ENCODE assay signal across 8 cellular contexts in genomic region chr1:109483658-109484518, GRCh38. TPM values are rescaled to one million over a fixed set of nuclear protein-coding genes. Genes with fewer than 3 reads are reported as not detected.
DNase-seq lines count a peak whose midpoint lies in the region; ATAC-seq and FAIRE-seq lines count a peak whose summit lies in the region.

TSS of gene ATXN7L2 (plus strand) at chr1:109483905. CDS start at chr1:109483954, 49 bp downstream.

- peaks cover 18% of the 10 kb centered on the region for H3K36me3 Mint-ChIP-seq in effector memory CD8-positive, alpha-beta T cell (ENCODE audit: insufficient read depth)

- peak; percentile 26 for FAIRE-seq in HTR-8/SVneo (lab: Jason Lieb, UNC)

- peak within 1 kb of the TSS; percentile 90 to 92 for H3K27ac Mint-ChIP-seq in effector memory CD8-positive, alpha-beta T cell

- peak within 1 kb of the TSS; percentile 93 to 98 for H3K4me3 Mint-ChIP-seq in effector memory CD8-positive, alpha-beta T cell

- H3K27me3 Mint-ChIP-seq in effector memory CD8-positive, alpha-beta T cell = peaks cover 9 to 21% of the 10 kb centered on the region in 2 donors

- peaks cover 18 to 27% of the 10 kb centered on the region in 2 donors for H3K4me1 Mint-ChIP-seq in effector memory CD8-positive, alpha-beta T cell (ENCODE audit: low read depth in 2 of 2)

- DNase-seq in COLO829 (ENCODE audit: low spot score) (peak; percentile 97), HTR-8/SVneo (ENCODE audit: insufficient read length, low spot score) (peak; percentile 93), NOMO-1 (lab: John Stamatoyannopoulos, UW; ENCODE audit: unreplicated experiment in 2 of 2) (peak; percentile 81 to 90), mesenteric fat pad (ENCODE audit: low spot score) (peak; percentile 97)
- peak; percentile 61 to 87 (median 81) for DNase-seq in activated CD8-positive, alpha-beta memory T cell treated with anti-CD3 and anti-CD28 coated beads for 48 hours (ENCODE audit: low read depth in 2 of 3, low spot score in 2 of 3)
- peak; percentile 82 to 87 (median 84) for DNase-seq in effector memory CD8-positive, alpha-beta T cell
- peak; percentile 80 for DNase-seq in stimulated activated CD8-positive, alpha-beta memory T cell treated with anti-CD3 and anti-CD28 coated beads, Interleukin-15, amount 100 ng/mL, for 1 hour (ENCODE audit: low read depth)

- no peaks in the 10 kb centered on the region for H3K9me3 Mint-ChIP-seq in effector memory CD8-positive, alpha-beta T cell

- peak; percentile 65 for ATAC-seq in GM21367 (IDR thresholded peaks at IDR 0.05; ENCODE audit: unreplicated experiment)
- ATAC-seq in effector memory CD8-positive, alpha-beta T cell (replicated peaks) = peak; percentile 78

RNA-seq across cellular contexts. Expression of gene ATXN7L2, which starts in this region (rescaled TPM):
- total RNA-seq in mesenteric fat pad = 3.0 TPM

Comparison
In these comparisons a context has a peak if more than half of its experiments do, and no peak if none do; other contexts are left out.
1. Peak in every context shown above with its lines: DNase-seq and ATAC-seq.